8 cellular contexts compared by ENCODE assay signal in genomic region chr16:67431077-67431804, GRCh38. TPM values are rescaled to one million over a fixed set of nuclear protein-coding genes. Genes with fewer than 3 reads are reported as not detected.
DNase-seq lines count a peak whose midpoint lies in the region; ATAC-seq, FAIRE-seq and TF ChIP-seq lines count a peak whose summit lies in the region.

TSS of gene HSD11B2 (plus strand) at chr16:67431121. CDS start at chr16:67431249, 128 bp downstream.

- DNase-seq in Caco-2, result peak; percentile 55 to 88
- peak; percentile 75 for DNase-seq in WTC11 (ENCODE audit: low spot score)
- DNase-seq in endothelial cell of umbilical vein (ENCODE audit: low read depth, low spot score), result peak; percentile 57
- peak in 1 of 2 experiments; percentile 47 for DNase-seq in mesothelial cell of epicardium (ENCODE audit: low spot score in 2 of 2, unreplicated experiment in 2 of 2)
- peak in 1 of 2 donors; percentile 71 for DNase-seq in tibial artery
- DNase-seq in cerebellar cortex (ENCODE audit: low spot score), result no peak

- no peaks in the 10 kb centered on the region for H3K27me3 ChIP-seq in Caco-2 (replicated peaks; ENCODE audit: control insufficient read depth, insufficient read depth, low read length)
- H3K27me3 ChIP-seq in HUES64 (ENCODE audit: insufficient read depth, low read length), result peaks cover 35% of the 10 kb centered on the region
- H3K27me3 ChIP-seq in endothelial cell of umbilical vein (ENCODE audit: control insufficient read depth in 2 of 2, insufficient read depth in 2 of 2, low read length in 2 of 2), result peaks cover 16 to 17% of the 10 kb centered on the region in 2 experiments
- peaks cover 0 to 37% of the 10 kb centered on the region in 2 donors for H3K27me3 ChIP-seq in tibial artery

- peak within 1 kb of the TSS; percentile 89 for H3K27ac Mint-ChIP-seq in Caco-2 (ENCODE audit: unreplicated experiment)
- H3K27ac Mint-ChIP-seq in WTC11, result peak within 1 kb of the TSS; percentile 53
- no peak within 1 kb of the TSS for H3K27ac Mint-ChIP-seq in mesothelial cell of epicardium

- H3K4me3 ChIP-seq in Caco-2 (ENCODE audit: low read depth, low read length) (peak within 1 kb of the TSS; percentile 56), HUES64 (ENCODE audit: low read length) (peak within 1 kb of the TSS; percentile 93), endothelial cell of umbilical vein (replicated peaks in 1 of 3; ENCODE audit: insufficient read depth in 1 of 3, low read depth in 1 of 3, low read length in 3 of 3) (peak within 1 kb of the TSS in 2 of 3 experiments; percentile 5 to 32), tibial artery (peak within 1 kb of the TSS; percentile 44 to 56)

- H3K79me2 ChIP-seq in endothelial cell of umbilical vein (ENCODE audit: control insufficient read depth, insufficient read depth, low read length), result no peaks in the 10 kb centered on the region

- WGBS in HUES64, result under 1% methylated on average over 79 of the region's 79 CpGs

- dilution Hi-C loops in endothelial cell of umbilical vein (cut with MboI; ENCODE audit: extremely low pct_ligation_motif_present, low sequenced_read_pairs), result no loop called here

- no peak for TF ChIP-seq POLR2A in endothelial cell of umbilical vein (IDR thresholded peaks at IDR 0.05; ENCODE audit: low read depth, low read length)

- H3K9me3 ChIP-seq in Caco-2 (no peaks in the 10 kb centered on the region), HUES64 (ENCODE audit: insufficient read depth, low read depth, low read length) (no peaks in the 10 kb centered on the region), endothelial cell of umbilical vein (replicated peaks; ENCODE audit: control insufficient read depth, insufficient read depth, low read length) (no peaks in the 10 kb centered on the region), tibial artery (no peaks in the 10 kb centered on the region)

- CTCF ChIA-PET in Caco-2 (lab: Charles Lee), result interaction anchor here (0.6 to 1.5 kb wide), 17 partner anchors 12 to 1471 kb away, joined by 3 to 15 read pairs (median 5); partner anchors contain the start of genes ATP6V0D1 and FHOD1
- CTCF ChIA-PET in WTC11 (lab: Charles Lee), result interaction anchor here (0.5 to 4.7 kb wide), 34 partner anchors 10 to 663 kb away, joined by 3 to 57 read pairs (median 6); partner anchors contain the start of genes ATP6V0D1, EXOC3L1, FHOD1 and KCTD19
- CTCF ChIA-PET in endothelial cell of umbilical vein (lab: Charles Lee), result interaction anchor here (0.6 to 3.7 kb wide), 17 partner anchors 10 to 1746 kb away, joined by 3 to 25 read pairs (median 4); no protein-coding TSS in a partner anchor

- peaks cover 19% of the 10 kb centered on the region for H3K4me1 ChIP-seq in Caco-2
- H3K4me1 ChIP-seq in HUES64 (ENCODE audit: insufficient read depth, low read length), result peaks cover 26% of the 10 kb centered on the region
- H3K4me1 ChIP-seq in endothelial cell of umbilical vein (ENCODE audit: control insufficient read depth, extremely low read depth, insufficient read depth, low read length), result peaks cover 8% of the 10 kb centered on the region
- peaks cover 6 to 36% (median 14%) of the 10 kb centered on the region in 4 donors for H3K4me1 ChIP-seq in tibial artery

- H2AFZ ChIP-seq in endothelial cell of umbilical vein (ENCODE audit: low read depth, low read length), result peak within 1 kb of the TSS; percentile 58

- no peaks in the 10 kb centered on the region for H4K20me1 ChIP-seq in endothelial cell of umbilical vein (replicated peaks; ENCODE audit: control insufficient read depth, extremely low read depth, insufficient read depth, low read length)

- H3K36me3 Mint-ChIP-seq in Caco-2 (ENCODE audit: insufficient read depth, unreplicated experiment) (peaks cover 11% of the 10 kb centered on the region), WTC11 (no peaks in the 10 kb centered on the region), mesothelial cell of epicardium (no peaks in the 10 kb centered on the region)

- peaks cover 14% of the 10 kb centered on the region for H3K4me1 Mint-ChIP-seq in Caco-2 (ENCODE audit: low read depth, unreplicated experiment)
- H3K4me1 Mint-ChIP-seq in WTC11, result peaks cover 60% of the 10 kb centered on the region
- H3K4me1 Mint-ChIP-seq in mesothelial cell of epicardium, result peaks cover 11% of the 10 kb centered on the region

- intact Hi-C loops in Caco-2 (cut with micrococcal nuclease; ENCODE audit: unreplicated experiment), result loop anchor here (1.0 to 5.0 kb wide), 2 partner anchors 27 to 51 kb away; partner anchors contain the start of genes AGRP and ATP6V0D1
- intact Hi-C loops in endothelial cell of umbilical vein (cut with micrococcal nuclease), result no loop called here
- intact Hi-C loops in tibial artery (cut with DNase I; ENCODE audit: low total_unique reads), result no loop called here

- peak; percentile 54 for ATAC-seq in WTC11
- no peak for ATAC-seq in HG02938 (IDR thresholded peaks at IDR 0.05; ENCODE audit: unreplicated experiment)

- no peaks in the 10 kb centered on the region for H3K9me1 ChIP-seq in endothelial cell of umbilical vein (replicated peaks; ENCODE audit: control insufficient read depth, extremely low read depth, insufficient read depth, low read length)

- H3K4me3 Mint-ChIP-seq in Caco-2 (ENCODE audit: unreplicated experiment) (peak within 1 kb of the TSS; percentile 91), WTC11 (peak within 1 kb of the TSS; percentile 77), mesothelial cell of epicardium (peak within 1 kb of the TSS; percentile 66)

- no peaks in the 10 kb centered on the region for H3K36me3 ChIP-seq in Caco-2 (ENCODE audit: control insufficient read depth, insufficient read depth, low read length)
- no peaks in the 10 kb centered on the region for H3K36me3 ChIP-seq in HUES64 (ENCODE audit: insufficient read depth, low read length)
- peaks cover 0 to 1% of the 10 kb centered on the region in 2 experiments for H3K36me3 ChIP-seq in endothelial cell of umbilical vein (ENCODE audit: control insufficient read depth in 2 of 2, extremely low read depth in 1 of 2, insufficient read depth in 2 of 2, low read length in 2 of 2)
- H3K36me3 ChIP-seq in tibial artery, result peaks cover 0 to 10% (median 0%) of the 10 kb centered on the region in 3 donors

- POLR2A ChIA-PET in Caco-2 (lab: Charles Lee), result interaction anchor here (0.5 to 1.2 kb wide), 18 partner anchors 11 to 895 kb away, joined by 3 to 14 read pairs (median 4); partner anchors contain the start of gene ATP6V0D1
- POLR2A ChIA-PET in WTC11 (lab: Charles Lee), result interaction anchor here (0.6 to 1.3 kb wide), 6 partner anchors 10 to 160 kb away, joined by 3 to 5 read pairs (median 4); no protein-coding TSS in a partner anchor
- POLR2A ChIA-PET in endothelial cell of umbilical vein (lab: Charles Lee), result interaction anchor here (0.6 kb wide), 1 partner anchor 409 kb away, joined by 8 read pairs; no protein-coding TSS in a partner anchor

- peak within 1 kb of the TSS; percentile 54 for H3K4me2 ChIP-seq in endothelial cell of umbilical vein (ENCODE audit: insufficient read depth, low read length)

- TSS peak; percentile 43 for BruUV-seq in Caco-2 (replicated peaks; lab: Mats Ljungman, UMichigan)
- BruUV-seq in endothelial cell of umbilical vein (replicated peaks; lab: Mats Ljungman, UMichigan), result no TSS peak

- H3K27ac ChIP-seq in HUES64 (ENCODE audit: low read depth, low read length) (peak within 1 kb of the TSS; percentile 65), endothelial cell of umbilical vein (ENCODE audit: insufficient read depth, low read depth, low read length) (no peak within 1 kb of the TSS), tibial artery (peak within 1 kb of the TSS in 1 of 2 donors; percentile 53)

- no peaks in the 10 kb centered on the region for H3K27me3 Mint-ChIP-seq in Caco-2 (ENCODE audit: insufficient read depth, unreplicated experiment)
- peaks cover 12% of the 10 kb centered on the region for H3K27me3 Mint-ChIP-seq in WTC11 (ENCODE audit: low read depth)
- H3K27me3 Mint-ChIP-seq in mesothelial cell of epicardium (ENCODE audit: low read depth), result peaks cover 54% of the 10 kb centered on the region

- peak; percentile 62 for FAIRE-seq in endothelial cell of umbilical vein (lab: Jason Lieb, UNC)

- H3K9me3 Mint-ChIP-seq in Caco-2 (ENCODE audit: unreplicated experiment) (no peaks in the 10 kb centered on the region), WTC11 (no peaks in the 10 kb centered on the region), mesothelial cell of epicardium (no peaks in the 10 kb centered on the region)

- H3K9ac ChIP-seq in HUES64 (ENCODE audit: low read depth, low read length) (peak within 1 kb of the TSS; percentile 86), endothelial cell of umbilical vein (replicated peaks; ENCODE audit: extremely low read depth, insufficient read depth, low read length) (no peak within 1 kb of the TSS)

- TF ChIP-seq CTCF in Caco-2 (IDR thresholded peaks at IDR 0.05; ENCODE audit: insufficient read depth in 1 of 2, low read depth in 1 of 2, low read length in 1 of 2, severe bottlenecking in 1 of 2, unreplicated experiment in 1 of 2), result no peak
- TF ChIP-seq CTCF in WTC11 (IDR thresholded peaks at IDR 0.05), result no peak
- peak in 1 of 2 donors; percentile 3 for TF ChIP-seq CTCF in endothelial cell of umbilical vein (IDR thresholded peaks at IDR 0.05; ENCODE audit: extremely low read depth in 1 of 2, insufficient read depth in 1 of 2, low read depth in 1 of 2, low read length in 2 of 2)
- no peak for TF ChIP-seq CTCF in mesothelial cell of epicardium (IDR thresholded peaks at IDR 0.05; ENCODE audit: unreplicated experiment)
- peak in 1 of 2 experiments; percentile 24 for TF ChIP-seq CTCF in tibial artery (IDR thresholded peaks at IDR 0.05)

TF ChIP-seq in WTC11, 78 proteins besides CTCF, POLR2A, EP300 and RAD21 (continues in another document):
- TF ChIP-seq MXD4 (CRISPR knock-in tag; IDR thresholded peaks at IDR 0.05; ENCODE audit: borderline replicate concordance) (no peak), MYBL2 (CRISPR knock-in tag; IDR thresholded peaks at IDR 0.05) (no peak), JAZF1 (CRISPR knock-in tag; IDR thresholded peaks at IDR 0.05) (no peak)

TF ChIP-seq in endothelial cell of umbilical vein, 7 proteins besides CTCF, POLR2A, EP300 and RAD21 (continues in another document):
- TF ChIP-seq MAX (IDR thresholded peaks at IDR 0.05; ENCODE audit: insufficient read depth, insufficient read length), result no peak

RNA-seq across cellular contexts. Expression of gene HSD11B2, which starts in this region (rescaled TPM):
- total RNA-seq in Caco-2 (2022) (11.3 and 12.3 TPM in 2 replicates), WTC11 (2021) (33.4 to 38.3 TPM (median 36.4 TPM) in 3 replicates), endothelial cell of umbilical vein (not detected in 2 replicates), mesothelial cell of epicardium (3.0 to 4.1 TPM (median 3.7 TPM) in 3 replicates)
- polyA plus RNA-seq in HUES64 (2013, experiment 1 of 2), result 17.2 TPM
- polyA plus RNA-seq in HUES64 (2013, experiment 2 of 2), result 18.0 TPM
- polyA plus RNA-seq in endothelial cell of umbilical vein, result 0.10 and 0.16 TPM in 2 replicates
- 0.07 and 0.12 TPM in 2 replicates for polyA plus RNA-seq in endothelial cell of umbilical vein (2011; cell fraction: cytosol; rRNA removed)
- 0.07 and 0.18 TPM in 2 replicates for polyA plus RNA-seq in endothelial cell of umbilical vein (2011; cell fraction: nucleus; rRNA removed)
- polyA plus RNA-seq in endothelial cell of umbilical vein (2012), result 0.08 TPM in 1 of 2 replicates, not detected in the other
- 0.19 TPM in 1 of 2 replicates, not detected in the other for polyA minus RNA-seq in endothelial cell of umbilical vein
- 1.2 TPM for polyA minus RNA-seq in endothelial cell of umbilical vein (2011; cell fraction: cytosol; rRNA and poly(A)+ RNA removed)
- polyA minus RNA-seq in endothelial cell of umbilical vein (2011; cell fraction: nucleus; rRNA and poly(A)+ RNA removed), result not detected in 2 replicates

Comparison
In these comparisons a context has a peak if more than half of its experiments do, and no peak if none do; other contexts are left out.
1. H3K4me3 ChIP-seq: peak in every context shown above with its lines; median percentile 93 in HUES64; 56 in Caco-2; 50 in tibial artery; 18 in endothelial cell of umbilical vein.